ENCODE assay signal across 2 cellular contexts in genomic region chr4:87973283-87974169, GRCh38.
TF ChIP-seq lines count a peak whose summit lies in the region.

No MANE protein-coding gene starts in this region.

TF ChIP-seq in HCT116, 20 proteins besides CTCF, POLR2A, EP300 and RAD21:
- TF ChIP-seq, protein P1, sequence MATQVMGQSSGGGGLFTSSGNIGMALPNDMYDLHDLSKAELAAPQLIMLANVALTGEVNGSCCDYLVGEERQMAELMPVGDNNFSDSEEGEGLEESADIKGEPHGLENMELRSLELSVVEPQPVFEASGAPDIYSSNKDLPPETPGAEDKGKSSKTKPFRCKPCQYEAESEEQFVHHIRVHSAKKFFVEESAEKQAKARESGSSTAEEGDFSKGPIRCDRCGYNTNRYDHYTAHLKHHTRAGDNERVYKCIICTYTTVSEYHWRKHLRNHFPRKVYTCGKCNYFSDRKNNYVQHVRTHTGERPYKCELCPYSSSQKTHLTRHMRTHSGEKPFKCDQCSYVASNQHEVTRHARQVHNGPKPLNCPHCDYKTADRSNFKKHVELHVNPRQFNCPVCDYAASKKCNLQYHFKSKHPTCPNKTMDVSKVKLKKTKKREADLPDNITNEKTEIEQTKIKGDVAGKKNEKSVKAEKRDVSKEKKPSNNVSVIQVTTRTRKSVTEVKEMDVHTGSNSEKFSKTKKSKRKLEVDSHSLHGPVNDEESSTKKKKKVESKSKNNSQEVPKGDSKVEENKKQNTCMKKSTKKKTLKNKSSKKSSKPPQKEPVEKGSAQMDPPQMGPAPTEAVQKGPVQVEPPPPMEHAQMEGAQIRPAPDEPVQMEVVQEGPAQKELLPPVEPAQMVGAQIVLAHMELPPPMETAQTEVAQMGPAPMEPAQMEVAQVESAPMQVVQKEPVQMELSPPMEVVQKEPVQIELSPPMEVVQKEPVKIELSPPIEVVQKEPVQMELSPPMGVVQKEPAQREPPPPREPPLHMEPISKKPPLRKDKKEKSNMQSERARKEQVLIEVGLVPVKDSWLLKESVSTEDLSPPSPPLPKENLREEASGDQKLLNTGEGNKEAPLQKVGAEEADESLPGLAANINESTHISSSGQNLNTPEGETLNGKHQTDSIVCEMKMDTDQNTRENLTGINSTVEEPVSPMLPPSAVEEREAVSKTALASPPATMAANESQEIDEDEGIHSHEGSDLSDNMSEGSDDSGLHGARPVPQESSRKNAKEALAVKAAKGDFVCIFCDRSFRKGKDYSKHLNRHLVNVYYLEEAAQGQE (IDR thresholded peaks at IDR 0.05; ENCODE audit: low read depth), result no peak
- peak; percentile 73 for TF ChIP-seq YY1 (IDR thresholded peaks at IDR 0.05; ENCODE audit: extremely low read depth, insufficient replicate concordance, low read depth, low read length)
- no peak for TF ChIP-seq ELF1 (IDR thresholded peaks at IDR 0.05; ENCODE audit: borderline replicate concordance, low read depth)

TF ChIP-seq in SK-N-SH, 30 proteins besides CTCF, POLR2A, EP300 and RAD21:
- TF ChIP-seq IRF3 (IDR thresholded peaks at IDR 0.05; ENCODE audit: low read depth, low read length) (no peak), MXI1 (IDR thresholded peaks at IDR 0.05; ENCODE audit: low read depth, low read length) (no peak), USF2 (IDR thresholded peaks at IDR 0.05; ENCODE audit: borderline replicate concordance, low read depth, low read length) (no peak), MEF2A (IDR thresholded peaks at IDR 0.05; ENCODE audit: borderline replicate concordance, low read depth) (no peak), CHD2 (IDR thresholded peaks at IDR 0.05; ENCODE audit: low read length, partially characterized antibody) (no peak), ZBTB33 (IDR thresholded peaks at IDR 0.05; ENCODE audit: borderline replicate concordance, low read depth) (no peak), TCF12 (IDR thresholded peaks at IDR 0.05) (no peak), YY1 (IDR thresholded peaks at IDR 0.05; ENCODE audit: low read depth) (no peak), FOXJ3 (CRISPR knock-in tag; IDR thresholded peaks at IDR 0.05) (no peak), GATA2 (CRISPR knock-in tag; IDR thresholded peaks at IDR 0.05) (no peak), TEAD4 (IDR thresholded peaks at IDR 0.05; ENCODE audit: borderline replicate concordance, insufficient read depth) (no peak), EZH2phosphoT487 (IDR thresholded peaks at IDR 0.05; ENCODE audit: borderline replicate concordance, low read depth) (no peak), NRF1 (IDR thresholded peaks at IDR 0.05; ENCODE audit: low read depth, low read length) (no peak), ELF1 (IDR thresholded peaks at IDR 0.05) (no peak), SMC3 (IDR thresholded peaks at IDR 0.05; ENCODE audit: low read depth, low read length) (peak; percentile 75)
- TF ChIP-seq, protein P2, sequence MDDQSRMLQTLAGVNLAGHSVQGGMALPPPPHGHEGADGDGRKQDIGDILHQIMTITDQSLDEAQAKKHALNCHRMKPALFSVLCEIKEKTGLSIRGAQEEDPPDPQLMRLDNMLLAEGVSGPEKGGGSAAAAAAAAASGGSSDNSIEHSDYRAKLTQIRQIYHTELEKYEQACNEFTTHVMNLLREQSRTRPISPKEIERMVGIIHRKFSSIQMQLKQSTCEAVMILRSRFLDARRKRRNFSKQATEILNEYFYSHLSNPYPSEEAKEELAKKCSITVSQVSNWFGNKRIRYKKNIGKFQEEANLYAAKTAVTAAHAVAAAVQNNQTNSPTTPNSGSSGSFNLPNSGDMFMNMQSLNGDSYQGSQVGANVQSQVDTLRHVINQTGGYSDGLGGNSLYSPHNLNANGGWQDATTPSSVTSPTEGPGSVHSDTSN (IDR thresholded peaks at IDR 0.05), result 0 out of 2 replicates have a peak, but pooled peaks have one; percentile 9
- TF ChIP-seq, protein P3, sequence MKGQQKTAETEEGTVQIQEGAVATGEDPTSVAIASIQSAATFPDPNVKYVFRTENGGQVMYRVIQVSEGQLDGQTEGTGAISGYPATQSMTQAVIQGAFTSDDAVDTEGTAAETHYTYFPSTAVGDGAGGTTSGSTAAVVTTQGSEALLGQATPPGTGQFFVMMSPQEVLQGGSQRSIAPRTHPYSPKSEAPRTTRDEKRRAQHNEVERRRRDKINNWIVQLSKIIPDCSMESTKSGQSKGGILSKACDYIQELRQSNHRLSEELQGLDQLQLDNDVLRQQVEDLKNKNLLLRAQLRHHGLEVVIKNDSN (IDR thresholded peaks at IDR 0.05; ENCODE audit: borderline replicate concordance, low read depth), result no peak
